19 cellular contexts compared by ENCODE assay signal in the genomic region with DNA sequence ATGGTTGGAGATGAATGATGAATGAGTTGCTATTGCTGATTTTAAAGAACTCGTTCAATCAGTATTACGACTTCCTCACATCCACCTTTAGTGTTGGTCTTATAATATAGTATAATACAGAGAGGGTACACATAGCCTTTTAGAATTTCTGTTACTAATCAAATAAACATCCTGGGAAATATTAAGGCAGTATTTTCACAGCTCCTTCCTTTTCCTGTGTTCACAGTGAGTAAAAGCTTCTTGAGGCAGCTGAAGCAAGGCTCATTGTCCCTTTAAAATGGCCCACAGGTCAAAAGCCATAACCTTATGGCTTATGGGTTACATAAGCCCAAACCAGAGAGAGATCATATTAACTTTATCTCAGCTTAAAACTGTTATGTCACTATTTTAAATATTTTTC. TPM values are rescaled to one million over a fixed set of nuclear protein-coding genes. Genes with fewer than 3 reads are reported as not detected.
"Had no signal": no experiment of that assay in that cellular context is flagged by ENCODE, and none has a peak within 500 bp of the region (broad histone marks: within the 10 kb centered on the region; RNA-seq: fewer than 3 reads in every experiment).

No MANE protein-coding gene starts in this region.

- H3K4me3 Mint-ChIP-seq: natural killer cell treated with Interleukin-12 subunit alpha and Interleukin-12 subunit beta and Interleukin-15 and Interleukin-18, amount 100 ng/mL, for 72 hours had no signal

- H3K27me3 Mint-ChIP-seq: natural killer cell treated with Interleukin-12 subunit alpha and Interleukin-12 subunit beta and Interleukin-15 and Interleukin-18, amount 100 ng/mL, for 72 hours had no signal

- H3K27ac ChIP-seq: ascending aorta, esophagus squamous epithelium, sigmoid colon, SJCRH30, thyroid gland, uterus, VCaP had no signal

- H3K36me3 Mint-ChIP-seq: natural killer cell treated with Interleukin-12 subunit alpha and Interleukin-12 subunit beta and Interleukin-15 and Interleukin-18, amount 100 ng/mL, for 72 hours had no signal

- DNase-seq: activated CD4-positive, alpha-beta T cell treated with anti-CD3 and anti-CD28 coated beads for 48 hours; activated T-cell treated with anti-CD3 and anti-CD28 coated beads, Interleukin-2, amount 50 U/mL, for 72 hours; esophagus squamous epithelium; foreskin fibroblast; head of caudate nucleus; left colon; sigmoid colon; SJCRH30; stimulated activated CD4-positive, alpha-beta T cell treated with anti-CD3 and anti-CD28 coated beads, Interleukin-12 subunit alpha, Interleukin-12 subunit beta, amount 100 ng/mL, for 4 hours; stimulated activated CD4-positive, alpha-beta T cell treated with anti-CD3 and anti-CD28 coated beads, Interleukin-4, amount 100 ng/mL, for 1 hour; stimulated activated CD8-positive, alpha-beta memory T cell treated with anti-CD3 and anti-CD28 coated beads, Interleukin-4, amount 100 ng/mL, for 48 hours; SW 1271; T1000; thyroid gland; uterus had no signal

- H3K9me3 ChIP-seq: ascending aorta, esophagus squamous epithelium, sigmoid colon, SJCRH30, thyroid gland, uterus had no signal

- H3K27ac Mint-ChIP-seq: natural killer cell treated with Interleukin-12 subunit alpha and Interleukin-12 subunit beta and Interleukin-15 and Interleukin-18, amount 100 ng/mL, for 72 hours had no signal

- H3K9me3 Mint-ChIP-seq: activated T-cell treated with anti-CD3 and anti-CD28 coated beads, Interleukin-2, amount 50 U/mL, for 72 hours; natural killer cell treated with Interleukin-12 subunit alpha and Interleukin-12 subunit beta and Interleukin-15 and Interleukin-18, amount 100 ng/mL, for 72 hours had no signal

- ATAC-seq: activated T-cell treated with anti-CD3 and anti-CD28 coated beads, Interleukin-2, amount 50 U/mL, for 72 hours; left colon; natural killer cell treated with Interleukin-12 subunit alpha and Interleukin-12 subunit beta and Interleukin-15 and Interleukin-18, amount 100 ng/mL, for 72 hours had no signal

RNA-seq across cellular contexts. Expression of a gene that starts 1.3 kb away (rescaled TPM):
- total RNA-seq: ascending aorta, osteocyte, sigmoid colon, SJCRH30 had no signal
